In genomic region chr13:44108345-44108858, GRCh38 we compare ENCODE assay signal across 17 cellular contexts.
DNase-seq lines count a peak whose midpoint lies in the region; ATAC-seq, FAIRE-seq and TF ChIP-seq lines count a peak whose summit lies in the region.
"Had no signal": no experiment of that assay in that cellular context is flagged by ENCODE, and none has a peak within 500 bp of the region (broad histone marks: within the 10 kb centered on the region; RNA-seq: fewer than 3 reads in every experiment).

No MANE protein-coding gene starts in this region.

- TF ChIP-seq CTCF in Peyer's patch (IDR thresholded peaks at IDR 0.05), result no peak
- no peak for TF ChIP-seq CTCF in colonic mucosa (IDR thresholded peaks at IDR 0.05)
- TF ChIP-seq CTCF in transverse colon (IDR thresholded peaks at IDR 0.05), result no peak
- no peak for TF ChIP-seq CTCF in foreskin keratinocyte (conservative IDR thresholded peaks at IDR 0.05)

- no peak for ATAC-seq in foreskin keratinocyte
- ATAC-seq: sciatic nerve had no signal

- no peak for FAIRE-seq in HTR-8/SVneo (lab: Jason Lieb, UNC)

- H3K4me1 ChIP-seq in Peyer's patch (peaks cover 0 to 47% (median 9%) of the 10 kb centered on the region in 4 donors), colonic mucosa (no peaks in the 10 kb centered on the region), transverse colon (peaks cover 14 to 70% (median 49%) of the 10 kb centered on the region in 4 donors), foreskin keratinocyte (no peaks in the 10 kb centered on the region)

- 37% methylated on average over 2 of the region's 2 CpGs; no CpG with 5 or more reads in 1 of the 2 donors for WGBS in transverse colon (ENCODE audit: low coverage in 1 of 2), 2 donors

- peak in 1 of 2 donors; percentile 37 for TF ChIP-seq POLR2A in Peyer's patch (IDR thresholded peaks at IDR 0.05)
- no peak for TF ChIP-seq POLR2A in transverse colon (IDR thresholded peaks at IDR 0.05)

- H3K9me3 ChIP-seq in Peyer's patch, result no peaks in the 10 kb centered on the region
- no peaks in the 10 kb centered on the region for H3K9me3 ChIP-seq in colonic mucosa
- no peaks in the 10 kb centered on the region for H3K9me3 ChIP-seq in transverse colon
- H3K9me3 ChIP-seq: lower lobe of right lung, upper lobe of left lung had no signal

- H3K27me3 ChIP-seq in Peyer's patch (no peaks in the 10 kb centered on the region), colonic mucosa (no peaks in the 10 kb centered on the region), transverse colon (no peaks in the 10 kb centered on the region), foreskin keratinocyte (no peaks in the 10 kb centered on the region)
- H3K27me3 ChIP-seq: upper lobe of left lung had no signal

- H3K36me3 ChIP-seq in Peyer's patch (no peaks in the 10 kb centered on the region), colonic mucosa (no peaks in the 10 kb centered on the region), transverse colon (no peaks in the 10 kb centered on the region)
- H3K36me3 ChIP-seq: lower lobe of right lung, upper lobe of left lung had no signal

- DNase-seq in Peyer's patch, result peak in 2 of 3 donors; percentile 78 to 89
- peak; percentile 89 for DNase-seq in colonic mucosa
- peak; percentile 66 for DNase-seq in islet precursor cell
- DNase-seq in transverse colon, result peak; percentile 84
- DNase-seq in activated CD8-positive, alpha-beta memory T cell treated with anti-CD3 and anti-CD28 coated beads for 24 hours, result no peak
- no peak for DNase-seq in foreskin keratinocyte
- no peak for DNase-seq in HTR-8/SVneo (ENCODE audit: insufficient read length, low spot score)
- DNase-seq in activated CD4-positive, alpha-beta T cell treated with anti-CD3 and anti-CD28 coated beads for 1 hour, result no peak
- DNase-seq: activated CD8-positive, alpha-beta memory T cell treated with anti-CD3 and anti-CD28 coated beads, Interleukin-2, amount 50 U/mL, for 4 hours; CD4-positive, CD25-positive, alpha-beta regulatory T cell; central memory CD4-positive, alpha-beta T cell; GF-D8; lower lobe of right lung; NK-92 treated with Interleukin-12 subunit alpha and Interleukin-12 subunit beta, amount 100 ng/mL, for 24 hours; stimulated activated CD4-positive, alpha-beta T cell treated with anti-CD3 and anti-CD28 coated beads, Interleukin-4, amount 100 ng/mL, for 24 hours had no signal

- intact Hi-C loops in colonic mucosa (cut with DNase I), result no loop called here
- intact Hi-C loops in transverse colon (cut with DNase I; ENCODE audit: low total_unique reads), result no loop called here

- H3K9ac ChIP-seq in colonic mucosa (ENCODE audit: low read depth in 2 of 2, low read length in 2 of 2), result peak overlapping the region in 1 of 2 donors; percentile 30

- peak; percentile 53 for TF ChIP-seq EP300 in transverse colon (IDR thresholded peaks at IDR 0.05; ENCODE audit: low read depth)

- H3K27ac ChIP-seq in Peyer's patch (peak overlapping the region in 3 of 4 donors; percentile 33 to 83 (median 77)), colonic mucosa (peak overlapping the region; percentile 79), transverse colon (peak overlapping the region; percentile 75 to 84 (median 78)), foreskin keratinocyte (no peak overlapping the region)
- H3K27ac ChIP-seq: lower lobe of right lung, upper lobe of left lung had no signal

- peak overlapping the region in 1 of 4 donors; percentile 4 for H3K4me3 ChIP-seq in Peyer's patch
- no peak overlapping the region for H3K4me3 ChIP-seq in colonic mucosa
- H3K4me3 ChIP-seq in transverse colon, result no peak overlapping the region
- H3K4me3 ChIP-seq: lower lobe of right lung, upper lobe of left lung had no signal

- in situ Hi-C loops in transverse colon (cut with MboI; ENCODE audit: low pct_ligation_motif_present in 1 of 4, low pct_unique_long_range_greater_than_20kb in 1 of 4, low sequenced_read_pairs in 3 of 4), result no loop called here

Comparison
In these comparisons a context has a peak if more than half of its experiments do, and no peak if none do; other contexts are left out.
1. DNase-seq: peak in Peyer's patch (2 of 3), colonic mucosa (single experiment), islet precursor cell (single experiment) and transverse colon (single experiment); none in activated CD8-positive, alpha-beta memory T cell treated with anti-CD3 and anti-CD28 coated beads for 24 hours (single experiment), foreskin keratinocyte (0 of 2), HTR-8/SVneo (single experiment) and activated CD4-positive, alpha-beta T cell treated with anti-CD3 and anti-CD28 coated beads for 1 hour (single experiment).